Comparison of ENCODE assay signal across 23 cellular contexts in the genomic region with DNA sequence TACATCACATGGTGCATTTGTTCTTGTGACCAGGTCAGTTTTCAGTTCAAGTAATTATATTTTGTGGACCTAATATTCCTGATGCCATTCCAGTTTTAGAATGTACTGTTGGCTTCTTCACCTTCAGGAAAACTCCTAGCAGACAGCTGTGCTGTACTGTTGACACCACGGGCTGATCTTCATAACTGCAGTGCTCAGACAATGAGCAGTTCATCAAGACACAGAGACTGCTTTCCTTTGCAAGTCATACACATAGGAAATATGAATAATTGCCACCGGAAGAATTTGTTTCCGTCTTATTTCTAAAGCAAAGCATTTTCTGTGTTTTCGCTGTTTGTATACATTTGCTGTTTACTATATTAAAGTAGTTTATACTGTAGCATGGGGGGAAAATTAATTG.
DNase-seq lines count a peak whose midpoint lies in the region; ATAC-seq and TF ChIP-seq lines count a peak whose summit lies in the region.
"Had no signal": no experiment of that assay in that cellular context is flagged by ENCODE, and none has a peak within 500 bp of the region (broad histone marks: within the 10 kb centered on the region; RNA-seq: fewer than 3 reads in every experiment).

No MANE protein-coding gene starts in this region.

- TF ChIP-seq CTCF in endodermal cell (conservative IDR thresholded peaks at IDR 0.05) (no peak), neural crest cell (conservative IDR thresholded peaks at IDR 0.05) (no peak)

- H3K4me1 ChIP-seq in SJCRH30 (peaks cover 28% of the 10 kb centered on the region), endodermal cell (ENCODE audit: control insufficient read depth, insufficient read depth, low read length) (no peaks in the 10 kb centered on the region)
- H3K4me1 ChIP-seq: BE2C had no signal

- H3K9me3 Mint-ChIP-seq in endodermal cell (peaks cover 5% of the 10 kb centered on the region), neural crest cell (peaks cover 3% of the 10 kb centered on the region)

- WGBS in endodermal cell (ENCODE audit: insufficient coverage in 1 of 2, insufficient read length in 1 of 2), 2 experiments, result 80 to 86% methylated on average over 3 to 4 of the region's 4 CpGs

- H3K27me3 ChIP-seq in SJCRH30, result no peaks in the 10 kb centered on the region
- H3K27me3 ChIP-seq in endodermal cell (ENCODE audit: control insufficient read depth, insufficient read depth, low read length, poor library complexity, severe bottlenecking), result no peaks in the 10 kb centered on the region
- H3K27me3 ChIP-seq: BE2C had no signal

- no peak for ATAC-seq in HG03520 (IDR thresholded peaks at IDR 0.05; ENCODE audit: unreplicated experiment)
- ATAC-seq in HG03442 (IDR thresholded peaks at IDR 0.05; ENCODE audit: unreplicated experiment), result no peak
- ATAC-seq: HCT116, HepG2 had no signal

- H3K9me3 ChIP-seq in SJCRH30 (replicated peaks), result no peaks in the 10 kb centered on the region
- no peaks in the 10 kb centered on the region for H3K9me3 ChIP-seq in endodermal cell (ENCODE audit: control insufficient read depth, low read length)
- H3K9me3 ChIP-seq: BE2C had no signal

- H3K27ac Mint-ChIP-seq in endodermal cell (no peak overlapping the region), neural crest cell (ENCODE audit: unreplicated experiment) (peak overlapping the region; percentile 0)
- H3K27ac Mint-ChIP-seq: CD14-positive monocyte; CD8-positive, alpha-beta memory T cell had no signal

- DNase-seq in COLO829 (ENCODE audit: low spot score) (peak; percentile 52), SJCRH30 (peak; percentile 49 to 69), endodermal cell (no peak), neural crest cell (ENCODE audit: low read depth, low spot score) (no peak), NCI-H146 treated with DMSO at 0.1 percent for 48 hours (lab: John Stamatoyannopoulos, UW; ENCODE audit: unreplicated experiment) (no peak)
- DNase-seq in stimulated activated CD4-positive, alpha-beta T cell treated with anti-CD3 and anti-CD28 coated beads, Interleukin-4, amount 100 ng/mL, for 1 hour, result no peak
- DNase-seq: 8988T; ACHN; BE2C; Calu3; CD8-positive, alpha-beta memory T cell; DMS79 treated with DMSO at 0.1 percent for 48 hours; Karpas-422; NCI-H146; NCI-H2029; NCI-H446; NCI-H524 treated with DMSO at 0.1 percent for 48 hours; NCI-H774 had no signal

- no peaks in the 10 kb centered on the region for H3K27me3 Mint-ChIP-seq in endodermal cell (ENCODE audit: insufficient read depth)
- no peaks in the 10 kb centered on the region for H3K27me3 Mint-ChIP-seq in neural crest cell (ENCODE audit: low read depth)
- H3K27me3 Mint-ChIP-seq: CD8-positive, alpha-beta memory T cell had no signal

- H3K36me3 ChIP-seq in SJCRH30 (no peaks in the 10 kb centered on the region), endodermal cell (ENCODE audit: control insufficient read depth, insufficient read depth, low read length) (no peaks in the 10 kb centered on the region)
- H3K36me3 ChIP-seq: BE2C had no signal

- H3K27ac ChIP-seq in SJCRH30, result peak overlapping the region; percentile 48
- peak overlapping the region; percentile 64 for H3K27ac ChIP-seq in endodermal cell (ENCODE audit: low read depth, low read length)

- H3K36me3 Mint-ChIP-seq in endodermal cell (ENCODE audit: low read depth) (no peaks in the 10 kb centered on the region), neural crest cell (ENCODE audit: low read depth) (no peaks in the 10 kb centered on the region)
- H3K36me3 Mint-ChIP-seq: CD14-positive monocyte; CD8-positive, alpha-beta memory T cell had no signal

- peak overlapping the region; percentile 15 for H3K4me3 ChIP-seq in SJCRH30
- no peak overlapping the region for H3K4me3 ChIP-seq in endodermal cell (ENCODE audit: low read length)

- H3K9ac ChIP-seq in endodermal cell (ENCODE audit: extremely low read depth, low read length, poor library complexity, severe bottlenecking), result no peak overlapping the region

- H3K4me1 Mint-ChIP-seq in endodermal cell (no peaks in the 10 kb centered on the region), neural crest cell (peaks cover 15% of the 10 kb centered on the region)
- H3K4me1 Mint-ChIP-seq: CD14-positive monocyte; CD8-positive, alpha-beta memory T cell had no signal

- H3K4me3 Mint-ChIP-seq in endodermal cell, result no peak overlapping the region
- no peak overlapping the region for H3K4me3 Mint-ChIP-seq in neural crest cell
- H3K4me3 Mint-ChIP-seq: CD14-positive monocyte; CD8-positive, alpha-beta memory T cell had no signal

Comparison
In these comparisons a context has a peak if more than half of its experiments do, and no peak if none do; other contexts are left out.
1. DNase-seq: peak in COLO829 (single experiment) and SJCRH30 (2 of 2); none in endodermal cell (single experiment), neural crest cell (single experiment), NCI-H146 treated with DMSO at 0.1 percent for 48 hours (single experiment) and stimulated activated CD4-positive, alpha-beta T cell treated with anti-CD3 and anti-CD28 coated beads, Interleukin-4, amount 100 ng/mL, for 1 hour (single experiment).